In the genomic region with DNA sequence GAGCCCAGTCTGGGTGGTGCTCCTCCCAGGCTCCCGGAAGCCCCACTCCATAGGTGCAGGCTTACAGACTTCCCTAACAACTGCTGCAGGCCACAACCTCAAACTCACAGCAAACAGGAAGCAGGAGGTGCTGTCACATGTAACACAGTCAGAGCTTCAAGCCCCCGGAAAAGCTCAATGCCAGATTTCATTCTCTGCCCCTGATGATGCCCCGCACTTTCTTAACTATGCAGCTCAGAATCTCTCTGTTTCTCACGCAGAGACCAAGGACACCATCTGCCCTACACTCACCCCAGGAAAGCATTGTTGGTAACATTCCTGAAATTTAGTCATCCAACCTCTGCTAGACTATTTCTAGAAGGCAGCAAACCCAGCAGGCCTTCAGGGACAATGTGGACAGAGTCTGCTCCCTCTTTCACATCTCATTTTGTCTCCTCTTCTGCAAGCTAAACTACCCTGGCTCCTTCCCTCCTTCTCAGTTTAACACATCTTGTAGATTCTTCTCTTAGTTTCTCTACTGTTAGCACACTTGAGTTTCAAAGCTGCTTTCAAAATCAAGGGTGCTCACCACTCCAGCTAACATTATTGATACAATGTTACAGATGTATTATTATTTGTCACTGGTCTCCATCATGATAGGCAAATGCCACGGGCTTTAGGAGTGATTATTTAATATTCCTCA, we compare ENCODE assay signal across 8 cellular contexts.
DNase-seq lines count a peak whose midpoint lies in the region; ATAC-seq, FAIRE-seq and TF ChIP-seq lines count a peak whose summit lies in the region.

No MANE protein-coding gene starts in this region.

- ATAC-seq in HG03342 (IDR thresholded peaks at IDR 0.05; ENCODE audit: unreplicated experiment) (peak; percentile 65), HG03280 (IDR thresholded peaks at IDR 0.05; ENCODE audit: unreplicated experiment) (no peak)

- TF ChIP-seq POLR2A in H54 (IDR thresholded peaks at IDR 0.05; ENCODE audit: low read depth, low read length) = no peak

- FAIRE-seq in D721Med (lab: Jason Lieb, UNC) (no peak), H54 (lab: Jason Lieb, UNC) (no peak)

- TF ChIP-seq CTCF in GM10266 (IDR thresholded peaks at IDR 0.05; ENCODE audit: control insufficient read depth, insufficient read depth, low read depth, missing control alignments) (no peak), D721Med (IDR thresholded peaks at IDR 0.05; ENCODE audit: insufficient read depth, missing control alignments) (no peak)

- DNase-seq in GM10266 (ENCODE audit: extremely low spot score) (peak; percentile 15), astrocyte of the hippocampus (ENCODE audit: low read depth, low spot score) (peak; percentile 80), left kidney (ENCODE audit: low read depth, low spot score) (peak; percentile 37), D721Med (ENCODE audit: insufficient read length, low spot score) (no peak), H54 (ENCODE audit: insufficient read length, low spot score) (no peak), NCI-H345 treated with DMSO at 0.1 percent for 48 hours (lab: John Stamatoyannopoulos, UW; ENCODE audit: unreplicated experiment) (no peak)

Comparison
In these comparisons a context has a peak if more than half of its experiments do, and no peak if none do; other contexts are left out.
1. DNase-seq: peak in GM10266 (single experiment), astrocyte of the hippocampus (single experiment) and left kidney (single experiment); none in D721Med (single experiment), H54 (single experiment) and NCI-H345 treated with DMSO at 0.1 percent for 48 hours (single experiment).